22 cellular contexts compared by ENCODE assay signal in genomic region chr14:55194656-55195355, GRCh38. TPM values are rescaled to one million over a fixed set of nuclear protein-coding genes. Genes with fewer than 3 reads are reported as not detected.
DNase-seq lines count a peak whose midpoint lies in the region; ATAC-seq, FAIRE-seq and TF ChIP-seq lines count a peak whose summit lies in the region.
"Had no signal": no experiment of that assay in that cellular context is flagged by ENCODE, and none has a peak within 500 bp of the region (broad histone marks: within the 10 kb centered on the region; RNA-seq: fewer than 3 reads in every experiment).

No MANE protein-coding gene starts in this region.

- H3K79me1 ChIP-seq in H9 (ENCODE audit: insufficient read depth, low read depth, low read length, poor library complexity, severe bottlenecking) = peaks cover 4% of the 10 kb centered on the region
- H3K79me1 ChIP-seq in H1 (ENCODE audit: low read depth, low read length) = no peaks in the 10 kb centered on the region
- H3K79me1 ChIP-seq in neuronal stem cell (ENCODE audit: low read depth, low read length) = no peaks in the 10 kb centered on the region

- CTCF ChIA-PET in H1 (lab: Charles Lee; ENCODE audit: partially characterized antibody) = interaction anchor here (0.6 to 1.3 kb wide), 6 partner anchors 18 to 160 kb away, joined by 3 to 5 read pairs (median 3); partner anchors contain the start of gene MAPK1IP1L

- H4K91ac ChIP-seq in H9 (ENCODE audit: insufficient read length, low read depth, low read length) (no peak overlapping the region), H1 (replicated peaks; ENCODE audit: insufficient read length, low read length) (no peak overlapping the region), neuronal stem cell (ENCODE audit: low read depth, low read length, poor library complexity) (no peak overlapping the region)

- no peak for FAIRE-seq in H1 (lab: Jason Lieb, UNC)
- FAIRE-seq: A204.1, G401.6, GM12892 had no signal

- no peaks in the 10 kb centered on the region for H3K36me3 ChIP-seq in H1 (ENCODE audit: control insufficient read depth in 2 of 4, insufficient read depth in 4 of 4, low read length in 3 of 4)
- H3K36me3 ChIP-seq in neuronal stem cell (replicated peaks in 1 of 2; ENCODE audit: control insufficient read depth in 2 of 2, insufficient read depth in 2 of 2, low read length in 2 of 2) = peaks cover 0 to under 1% of the 10 kb centered on the region in 2 donors
- H3K36me3 ChIP-seq in uterus = no peaks in the 10 kb centered on the region
- H3K36me3 ChIP-seq in heart left ventricle = no peaks in the 10 kb centered on the region
- H3K36me3 ChIP-seq: BLaER1, HAP-1 had no signal

- no peaks in the 10 kb centered on the region for H3K9me3 ChIP-seq in H9 (ENCODE audit: control insufficient read depth, low read depth, low read length)
- no peaks in the 10 kb centered on the region for H3K9me3 ChIP-seq in H1 (ENCODE audit: insufficient read depth in 2 of 2, low read depth in 1 of 2, low read length in 1 of 2)
- peaks cover 0 to 7% of the 10 kb centered on the region in 2 donors for H3K9me3 ChIP-seq in neuronal stem cell (replicated peaks in 1 of 2; ENCODE audit: control insufficient read depth in 2 of 2, insufficient read depth in 1 of 2, low read depth in 1 of 2, low read length in 2 of 2)
- H3K9me3 ChIP-seq in uterus = no peaks in the 10 kb centered on the region
- H3K9me3 ChIP-seq in heart left ventricle = no peaks in the 10 kb centered on the region
- H3K9me3 ChIP-seq: BLaER1, Caco-2, HAP-1 had no signal

- H4K20me1 ChIP-seq in H9 (ENCODE audit: control insufficient read depth, insufficient read depth, insufficient read length) (no peaks in the 10 kb centered on the region), H1 (replicated peaks in 1 of 2; ENCODE audit: control insufficient read depth in 1 of 2, insufficient read depth in 2 of 2, low read length in 2 of 2) (no peaks in the 10 kb centered on the region)
- H4K20me1 ChIP-seq: BLaER1 had no signal

- no peak overlapping the region for H2BK12ac ChIP-seq in H9 (ENCODE audit: insufficient read length, low read depth, low read length)
- 0 out of 2 replicates have a peak overlapping the region, but pooled peaks have one; percentile 50 for H2BK12ac ChIP-seq in H1 (ENCODE audit: low read depth, low read length)
- H2BK12ac ChIP-seq in neuronal stem cell (ENCODE audit: low read length) = no peak overlapping the region

- TF ChIP-seq CTCF in H9 (conservative IDR thresholded peaks at IDR 0.05) = no peak
- TF ChIP-seq CTCF in H1 (IDR thresholded peaks at IDR 0.05; ENCODE audit: control extremely low read depth in 1 of 3, insufficient read depth in 1 of 3, low read depth in 1 of 3, low read length in 3 of 3) = no peak
- TF ChIP-seq CTCF in nephron (IDR thresholded peaks at IDR 0.05; ENCODE audit: unreplicated experiment in 3 of 3) = no peak
- no peak for TF ChIP-seq CTCF in uterus (IDR thresholded peaks at IDR 0.05)
- no peak for TF ChIP-seq CTCF in heart left ventricle (IDR thresholded peaks at IDR 0.05)

- peak overlapping the region in 2 of 3 experiments; percentile 46 to 53; a peak in 1 of 7 replicates for H3K27ac Mint-ChIP-seq in H9
- H3K27ac Mint-ChIP-seq in nephron = no peak overlapping the region
- H3K27ac Mint-ChIP-seq: B cell; CD4-positive, CD25-positive, alpha-beta regulatory T cell; CD8-positive, alpha-beta T cell; HFFc6 had no signal

- H3K9ac ChIP-seq in H9 (ENCODE audit: extremely low read depth, insufficient read length, low read length) (no peak overlapping the region), H1 (replicated peaks in 1 of 4; ENCODE audit: extremely low read depth in 1 of 4, low read depth in 3 of 4, low read length in 3 of 4) (no peak overlapping the region), neuronal stem cell (ENCODE audit: low read depth, low read length, poor library complexity) (no peak overlapping the region)
- H3K9ac ChIP-seq: BLaER1 had no signal

- H2AFZ ChIP-seq in H9 (ENCODE audit: low read length) (no peak overlapping the region), H1 (ENCODE audit: low read length) (no peak overlapping the region), neuronal stem cell (ENCODE audit: low read length) (no peak overlapping the region)

- TF ChIP-seq POLR2A in H1 (IDR thresholded peaks at IDR 0.05; ENCODE audit: control extremely low read depth in 1 of 2, low read depth in 2 of 2, low read length in 2 of 2) = no peak
- no peak for TF ChIP-seq POLR2A in uterus (IDR thresholded peaks at IDR 0.05)
- TF ChIP-seq POLR2A in heart left ventricle (IDR thresholded peaks at IDR 0.05) = no peak

- H2BK120ac ChIP-seq in H9 (ENCODE audit: low read depth, low read length, poor library complexity, severe bottlenecking) (no peak overlapping the region), H1 (replicated peaks; ENCODE audit: low read depth, low read length) (no peak overlapping the region), neuronal stem cell (ENCODE audit: low read depth, low read length) (no peak overlapping the region)

- H3K4me1 Mint-ChIP-seq in H9 (peaks cover 12 to 14% of the 10 kb centered on the region in 2 experiments), nephron (peaks cover 14% of the 10 kb centered on the region)

- H2BK5ac ChIP-seq in H9 (ENCODE audit: insufficient read length, low read length) (no peak overlapping the region), H1 (ENCODE audit: low read depth, low read length) (peak overlapping the region; percentile 56; the same call in 1 of the 2 replicates), neuronal stem cell (ENCODE audit: low read length) (no peak overlapping the region)

- no peak overlapping the region for H2BK20ac ChIP-seq in H9 (ENCODE audit: low read depth, low read length, poor library complexity, severe bottlenecking)
- H2BK20ac ChIP-seq in H1 (ENCODE audit: low read length) = 0 out of 2 replicates have a peak overlapping the region, but pooled peaks have one; percentile 55

- no peak for ATAC-seq in heart left ventricle
- ATAC-seq: CD8-positive, alpha-beta T cell had no signal

- H2AK5ac ChIP-seq in H9 (ENCODE audit: insufficient read length, low read length) (no peak overlapping the region), H1 (ENCODE audit: low read depth, low read length) (no peak overlapping the region), neuronal stem cell (ENCODE audit: low read depth, low read length) (peak overlapping the region; percentile 30)

- DNase-seq in H9 (no peak), H1 (ENCODE audit: low read depth in 1 of 2, low spot score in 2 of 2) (no peak), neuronal stem cell (ENCODE audit: low spot score) (no peak), uterus (no peak), heart left ventricle (no peak), NCI-H1105 treated with DMSO at 0.1 percent for 48 hours (lab: John Stamatoyannopoulos, UW) (no peak), inferior parietal cortex (ENCODE audit: extremely low spot score) (no peak)
- DNase-seq: Caco-2; CD4-positive, CD25-positive, alpha-beta regulatory T cell; CD8-positive, alpha-beta T cell; DMS153; DND-41; HFFc6 had no signal

- H2BK15ac ChIP-seq in H9 (ENCODE audit: low read depth, low read length) (no peak overlapping the region), H1 (ENCODE audit: low read length) (peak overlapping the region; percentile 77; the same call in 1 of the 2 replicates), neuronal stem cell (ENCODE audit: low read length) (no peak overlapping the region)

- peaks cover 0 to 2% of the 10 kb centered on the region in 2 experiments; a peak in 1 of 5 replicates for H3K9me3 Mint-ChIP-seq in H9
- peaks cover 7% of the 10 kb centered on the region for H3K9me3 Mint-ChIP-seq in nephron
- H3K9me3 Mint-ChIP-seq: CD8-positive, alpha-beta T cell; HFFc6 had no signal

- H3K27me3 Mint-ChIP-seq in H9 (ENCODE audit: low read depth) (no peaks in the 10 kb centered on the region), nephron (ENCODE audit: low read depth) (no peaks in the 10 kb centered on the region)
- H3K27me3 Mint-ChIP-seq: CD4-positive, CD25-positive, alpha-beta regulatory T cell had no signal

- WGBS in H9 (ENCODE audit: extremely low coverage, insufficient read length, low lambda C conversion rate) = no CpG with 5 or more reads among the region's 5 CpGs
- 90% methylated on average over 5 of the region's 5 CpGs; no CpG with 5 or more reads in 1 of the 2 experiments for WGBS in H1 (ENCODE audit: extremely low coverage in 1 of 2, insufficient coverage in 1 of 2, insufficient read length in 1 of 2, insufficient replicate concordance in 2 of 2, low coverage in 1 of 2, low lambda C conversion rate in 2 of 2, missing lambda C conversion rate in 1 of 2), 2 experiments
- no CpG with 5 or more reads among the region's 5 CpGs for WGBS in neuronal stem cell (ENCODE audit: extremely low coverage in 2 of 2, insufficient read length in 2 of 2, insufficient replicate concordance in 1 of 2), 2 donors
- WGBS in heart left ventricle, 4 donors = 93 to 99% (median 96%) methylated on average over 3 to 5 of the region's 5 CpGs

- intact Hi-C loops in uterus (cut with DNase I; ENCODE audit: low total_unique reads) = no loop called here
- intact Hi-C loops in heart left ventricle (cut with DNase I) = no loop called here

- no peak for TF ChIP-seq EP300 in H1 (IDR thresholded peaks at IDR 0.05; ENCODE audit: borderline replicate concordance in 1 of 2, low read depth in 2 of 2, low read length in 2 of 2)

- H4K8ac ChIP-seq in H9 (replicated peaks; ENCODE audit: insufficient read length, low read depth, low read length) (no peak overlapping the region), H1 (ENCODE audit: extremely low read depth, insufficient read depth, low read length) (no peak overlapping the region), neuronal stem cell (ENCODE audit: low read depth, low read length) (no peak overlapping the region)

- no peak overlapping the region for H3T11ph ChIP-seq in H9 (ENCODE audit: low read length)

- H3K4me1 ChIP-seq in H9 (ENCODE audit: insufficient read depth, low read length) (peaks cover 2% of the 10 kb centered on the region; the same call in 1 of the 2 replicates), H1 (replicated peaks in 1 of 4; ENCODE audit: control insufficient read depth in 3 of 4, insufficient read depth in 4 of 4, low read length in 3 of 4) (peaks cover 0 to under 1% (median 0%) of the 10 kb centered on the region in 4 experiments; a peak in 2 of 7 replicates), neuronal stem cell (ENCODE audit: control insufficient read depth in 2 of 2, insufficient read depth in 1 of 2, low read depth in 1 of 2, low read length in 2 of 2) (peaks cover 0 to 3% of the 10 kb centered on the region in 2 donors), uterus (no peaks in the 10 kb centered on the region), heart left ventricle (peaks cover 0 to 13% (median 5%) of the 10 kb centered on the region in 12 donors)

- H3K27ac ChIP-seq in H9 (ENCODE audit: insufficient read length, low read depth, low read length) (no peak overlapping the region), H1 (ENCODE audit: low read depth, low read length) (no peak overlapping the region), neuronal stem cell (replicated peaks; ENCODE audit: low read length) (no peak overlapping the region), uterus (no peak overlapping the region), heart left ventricle (no peak overlapping the region)
- H3K27ac ChIP-seq: 22Rv1, BLaER1, C4-2B had no signal

- H4K5ac ChIP-seq in H9 (ENCODE audit: insufficient read length, low read depth, low read length) = no peak overlapping the region
- no peak overlapping the region for H4K5ac ChIP-seq in H1 (ENCODE audit: insufficient read length, low read depth, low read length)

- H3K27me3 ChIP-seq in H9 (ENCODE audit: insufficient read depth, low read length) = no peaks in the 10 kb centered on the region
- H3K27me3 ChIP-seq in H1 (replicated peaks in 1 of 4; ENCODE audit: control insufficient read depth in 3 of 4, extremely low read depth in 1 of 4, insufficient read depth in 3 of 4, low read length in 3 of 4) = no peaks in the 10 kb centered on the region
- H3K27me3 ChIP-seq in neuronal stem cell (ENCODE audit: control insufficient read depth in 3 of 3, insufficient read depth in 3 of 3, low read depth in 1 of 3, low read length in 3 of 3) = no peaks in the 10 kb centered on the region
- H3K27me3 ChIP-seq in uterus = no peaks in the 10 kb centered on the region
- no peaks in the 10 kb centered on the region for H3K27me3 ChIP-seq in heart left ventricle
- H3K27me3 ChIP-seq: BLaER1 had no signal

- H3K56ac ChIP-seq in H9 (ENCODE audit: insufficient read length, low read depth, low read length) (no peak overlapping the region), H1 (replicated peaks; ENCODE audit: insufficient read length, low read depth, low read length) (no peak overlapping the region)

- H3K23ac ChIP-seq in H9 (ENCODE audit: insufficient read length, low read depth, low read length) = no peak overlapping the region
- H3K23ac ChIP-seq in H1 (ENCODE audit: insufficient read length) = no peak overlapping the region
- H3K23ac ChIP-seq in neuronal stem cell (ENCODE audit: low read depth, low read length, poor library complexity) = no peak overlapping the region

- H3K18ac ChIP-seq in H9 (ENCODE audit: insufficient read length, low read depth, low read length) = no peak overlapping the region
- peak overlapping the region; percentile 43; the same call in 1 of the 2 replicates for H3K18ac ChIP-seq in H1 (ENCODE audit: extremely low read depth, low read length)
- H3K18ac ChIP-seq in neuronal stem cell (ENCODE audit: low read length) = no peak overlapping the region

- TF ChIP-seq RAD21 in H1 (IDR thresholded peaks at IDR 0.05 in 1 of 2, conservative IDR thresholded peaks at IDR 0.05 in 1 of 2; ENCODE audit: low read depth in 2 of 2, low read length in 2 of 2) = no peak

- H3K4me3 ChIP-seq in H1 (ENCODE audit: extremely low read depth in 1 of 4, insufficient read depth in 2 of 4, low read depth in 3 of 4, low read length in 4 of 4) = no peak overlapping the region
- H3K4me3 ChIP-seq in neuronal stem cell (ENCODE audit: low read length in 2 of 2) = no peak overlapping the region
- no peak overlapping the region for H3K4me3 ChIP-seq in uterus
- no peak overlapping the region for H3K4me3 ChIP-seq in heart left ventricle
- H3K4me3 ChIP-seq: BLaER1, HAP-1 had no signal

- H3K4me3 Mint-ChIP-seq in H9 (no peak overlapping the region), nephron (peak overlapping the region in 2 of 3 experiments; percentile 17 to 32)
- H3K4me3 Mint-ChIP-seq: B cell; CD8-positive, alpha-beta T cell; HFFc6 had no signal

- H3K36me3 Mint-ChIP-seq in H9 (ENCODE audit: insufficient read depth in 1 of 3, low read depth in 3 of 3) (no peaks in the 10 kb centered on the region), nephron (ENCODE audit: low read depth) (no peaks in the 10 kb centered on the region)
- H3K36me3 Mint-ChIP-seq: CD4-positive, CD25-positive, alpha-beta regulatory T cell had no signal

- H3K4ac ChIP-seq in H9 (ENCODE audit: low read depth, low read length) (no peak overlapping the region), H1 (replicated peaks; ENCODE audit: insufficient read length, low read depth, low read length) (no peak overlapping the region), neuronal stem cell (ENCODE audit: low read length) (no peak overlapping the region)

- H3K79me2 ChIP-seq in H9 (ENCODE audit: insufficient read depth, low read length) = peaks cover 5% of the 10 kb centered on the region; the same call in 1 of the 2 replicates
- peaks cover 7 to 13% of the 10 kb centered on the region in 2 experiments for H3K79me2 ChIP-seq in H1 (ENCODE audit: control insufficient read depth in 1 of 2, insufficient read depth in 2 of 2, low read length in 2 of 2)

- H3K4me2 ChIP-seq in H9 (ENCODE audit: insufficient read depth, insufficient read length, low read length) = no peak overlapping the region
- H3K4me2 ChIP-seq in H1 (ENCODE audit: insufficient read depth in 1 of 2, low read depth in 2 of 2, low read length in 2 of 2) = no peak overlapping the region
- no peak overlapping the region for H3K4me2 ChIP-seq in neuronal stem cell (ENCODE audit: insufficient read depth, low read length, poor library complexity, severe bottlenecking)
- H3K4me2 ChIP-seq: BLaER1 had no signal

- H3K23me2 ChIP-seq in H9 (ENCODE audit: insufficient read length, low read depth, low read length, poor library complexity, severe bottlenecking) (peaks cover 3% of the 10 kb centered on the region), H1 (ENCODE audit: low read depth, low read length) (peaks cover 4% of the 10 kb centered on the region; the same call in 1 of the 2 replicates)

- POLR2A ChIA-PET in H1 (lab: Charles Lee; ENCODE audit: partially characterized antibody) = interaction anchor here (1.0 to 2.6 kb wide), 3 partner anchors 9 to 143 kb away, joined by 3 to 9 read pairs (median 4); partner anchors contain the start of gene MAPK1IP1L

- H3K14ac ChIP-seq in H9 (ENCODE audit: insufficient read depth, low read length) (no peak overlapping the region), H1 (ENCODE audit: insufficient read length) (no peak overlapping the region), neuronal stem cell (ENCODE audit: low read length) (no peak overlapping the region)

RNA-seq across cellular contexts. Expression of gene DLGAP5, which starts 3.4 kb away (rescaled TPM):
- total RNA-seq in H9 (2021) (115 and 118 TPM in 2 replicates), uterus (10 to 100 TPM in 1 of 4 donors, under 1 TPM in 1, not detected in 2; 0.29 to 22.1 TPM), heart left ventricle (10 to 100 TPM in 1 of 9 donors, under 1 TPM in 6, not detected in 2; 0.12 to 11.1 (median 0.65) TPM)
- 150 and 155 TPM in 2 replicates for total RNA-seq in H1 (2021; fragmentation: NEBNext Ultra II Directional; extraction: Animal tissue kit (Norgen Biotek cat#: 25700))
- polyA plus RNA-seq in H1 (2011; rRNA removed) (9.1 and 16.9 TPM in 2 replicates), heart left ventricle (under 1 TPM in 1 of 2 donors, not detected in 1; 0.12 TPM)
- polyA plus RNA-seq in H1 (2011; cell fraction: cytosol; rRNA removed) = 39.0 TPM
- 16.9 TPM for polyA plus RNA-seq in H1 (2011; cell fraction: nucleus; rRNA removed)
- polyA plus RNA-seq in H1 (2012, experiment 1 of 2) = 43.1 to 83.1 TPM (median 51.0 TPM) in 4 replicates
- polyA plus RNA-seq in H1 (2012, experiment 2 of 2) = 4.7 TPM
- polyA plus RNA-seq in H1 (2013, experiment 1 of 2) = 99.1 TPM
- polyA plus RNA-seq in H1 (2013, experiment 2 of 2) = 95.2 TPM
- 23.1 and 33.5 TPM in 2 replicates for polyA minus RNA-seq in H1 (2011; rRNA and poly(A)+ RNA removed)
- 33.6 TPM for polyA minus RNA-seq in H1 (2011; cell fraction: cytosol; rRNA and poly(A)+ RNA removed)
- 66.7 TPM for polyA minus RNA-seq in H1 (2011; cell fraction: nucleus; rRNA and poly(A)+ RNA removed)
- polyA plus RNA-seq in neuronal stem cell (2013, experiment 1 of 2) = 124 TPM
- polyA plus RNA-seq in neuronal stem cell (2013, experiment 2 of 2) = 125 TPM
- total RNA-seq: B cell had no signal

Comparison
In these comparisons a context has a peak if more than half of its experiments do, and no peak if none do; other contexts are left out.
1. H3K27ac Mint-ChIP-seq: peak in H9 (2 of 3); none in nephron (0 of 3).
2. H3K4me3 Mint-ChIP-seq: peak in nephron (2 of 3); none in H9 (0 of 2).